22 cellular contexts compared by ENCODE assay signal in genomic region chr4:137640156-137640837, GRCh38.
DNase-seq lines count a peak whose midpoint lies in the region; ATAC-seq and TF ChIP-seq lines count a peak whose summit lies in the region.
"Had no signal": no experiment of that assay in that cellular context is flagged by ENCODE, and none has a peak within 500 bp of the region (broad histone marks: within the 10 kb centered on the region; RNA-seq: fewer than 3 reads in every experiment).

No MANE protein-coding gene starts in this region.

- no peak for TF ChIP-seq CTCF in GM12865 (IDR thresholded peaks at IDR 0.05; ENCODE audit: insufficient read depth, low read depth, low read length, missing control alignments)
- TF ChIP-seq CTCF in right lobe of liver (IDR thresholded peaks at IDR 0.05) = no peak

- DNase-seq in GM12865 (ENCODE audit: low read depth) = peak; percentile 21
- no peak for DNase-seq in DMS53 (lab: John Stamatoyannopoulos, UW)
- DNase-seq in right lobe of liver = no peak
- no peak for DNase-seq in DMS53 treated with DMSO at 0.1 percent for 48 hours (lab: John Stamatoyannopoulos, UW; ENCODE audit: unreplicated experiment)
- DNase-seq: activated naive CD4-positive, alpha-beta T cell; GF-D8; H7; Kasumi-1; kidney; mesendoderm; NCI-H1417; NCI-H774; Peyer's patch; psoas muscle had no signal

- intact Hi-C loops in right lobe of liver (cut with DNase I) = no loop called here

- H3K4me1 ChIP-seq in right lobe of liver = no peaks in the 10 kb centered on the region
- H3K4me1 ChIP-seq: Peyer's patch, psoas muscle, tibial nerve had no signal

- no peaks in the 10 kb centered on the region for H3K27me3 ChIP-seq in right lobe of liver
- H3K27me3 ChIP-seq: BLaER1 treated with 17β-estradiol and CSF1 and Interleukin-3, amounts not matched to agents 10 nM and 100 nM; hepatocyte; Peyer's patch; tibial nerve had no signal

- H3K9me3 ChIP-seq in right lobe of liver = no peaks in the 10 kb centered on the region
- H3K9me3 ChIP-seq: BLaER1 treated with 17β-estradiol and CSF1 and Interleukin-3, amounts not matched to agents 10 nM and 100 nM; Peyer's patch; psoas muscle; tibial nerve had no signal

- no peaks in the 10 kb centered on the region for H3K36me3 ChIP-seq in right lobe of liver
- H3K36me3 ChIP-seq: BLaER1 treated with 17β-estradiol and CSF1 and Interleukin-3, amounts not matched to agents 10 nM and 100 nM; Peyer's patch; tibial nerve had no signal

- TF ChIP-seq POLR2A in right lobe of liver (IDR thresholded peaks at IDR 0.05) = no peak

- WGBS in right lobe of liver (ENCODE audit: insufficient coverage, low coverage, low lambda C conversion rate, missing lambda C conversion rate) = 51% methylated on average over 4 of the region's 4 CpGs

- H3K4me3 ChIP-seq in GM12865 (ENCODE audit: low read depth, low read length) = no peak overlapping the region
- no peak overlapping the region for H3K4me3 ChIP-seq in right lobe of liver
- H3K4me3 ChIP-seq: BLaER1 treated with 17β-estradiol and CSF1 and Interleukin-3, amounts not matched to agents 10 nM and 100 nM; hepatocyte; Peyer's patch; psoas muscle; tibial nerve had no signal

- ATAC-seq in GM18909 (IDR thresholded peaks at IDR 0.05; ENCODE audit: poor library complexity, unreplicated experiment) (peak; percentile 69), HG02623 (IDR thresholded peaks at IDR 0.05; ENCODE audit: unreplicated experiment) (peak; percentile 55), HG03442 (IDR thresholded peaks at IDR 0.05; ENCODE audit: unreplicated experiment) (peak; percentile 59), right lobe of liver (no peak), HG02870 (IDR thresholded peaks at IDR 0.05; ENCODE audit: unreplicated experiment) (no peak)
- ATAC-seq: psoas muscle, SK-N-SH treated with all-trans-retinoic acid at 6 μM for 48 hours had no signal

- H3K27ac ChIP-seq in right lobe of liver = no peak overlapping the region
- H3K27ac ChIP-seq: BLaER1 treated with 17β-estradiol and CSF1 and Interleukin-3, amounts not matched to agents 10 nM and 100 nM; hepatocyte; Peyer's patch; psoas muscle; tibial nerve had no signal

Comparison
In these comparisons a context has a peak if more than half of its experiments do, and no peak if none do; other contexts are left out.
1. ATAC-seq: peak in GM18909 (single experiment), HG02623 (single experiment) and HG03442 (single experiment); none in right lobe of liver (0 of 4) and HG02870 (single experiment).